In the genomic region with DNA sequence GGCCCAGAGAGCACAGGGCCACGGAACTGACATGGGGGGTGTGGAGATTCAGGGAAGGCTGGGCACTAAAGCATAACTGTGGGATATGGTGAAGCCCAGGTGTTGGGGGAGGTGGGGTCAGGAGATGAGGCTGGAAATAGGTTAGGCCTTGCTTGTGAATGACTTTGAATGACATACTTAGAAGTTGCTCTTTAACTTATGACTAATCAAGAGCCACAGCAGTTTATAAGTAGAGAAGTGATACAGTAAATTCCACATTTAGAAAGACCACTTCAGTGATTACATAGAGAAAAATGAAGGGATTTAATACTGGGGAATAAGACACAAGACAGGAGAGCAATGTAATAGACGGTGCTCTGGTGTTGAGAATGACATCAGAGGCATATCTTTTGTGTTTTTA, we compare ENCODE assay signal across 24 cellular contexts.
DNase-seq lines count a peak whose midpoint lies in the region; ATAC-seq, FAIRE-seq and TF ChIP-seq lines count a peak whose summit lies in the region.
"Had no signal": no experiment of that assay in that cellular context is flagged by ENCODE, and none has a peak within 500 bp of the region (broad histone marks: within the 10 kb centered on the region; RNA-seq: fewer than 3 reads in every experiment).

No MANE protein-coding gene starts in this region.

- H3K36me3 ChIP-seq in IMR-90 (ENCODE audit: control insufficient read depth, insufficient read depth, low read length) (no peaks in the 10 kb centered on the region), kidney (ENCODE audit: control insufficient read depth in 1 of 2, insufficient read depth in 2 of 2, low read length in 2 of 2) (no peaks in the 10 kb centered on the region)
- H3K36me3 ChIP-seq: Peyer's patch had no signal

- peak overlapping the region; percentile 39; the same call in 1 of the 2 replicates for H3K4ac ChIP-seq in IMR-90 (ENCODE audit: low read depth, low read length)

- no peak for FAIRE-seq in kidney (lab: Jason Lieb, UNC)
- FAIRE-seq: HTR-8/SVneo had no signal

- no peak for TF ChIP-seq RAD21 in IMR-90 (IDR thresholded peaks at IDR 0.05; ENCODE audit: low read length)

- H4K20me1 ChIP-seq in IMR-90 (ENCODE audit: insufficient read depth, low read length), result no peaks in the 10 kb centered on the region

- POLR2A ChIA-PET in IMR-90 (lab: Charles Lee; ENCODE audit: unreplicated experiment), result no interaction called here

- H3K27ac ChIP-seq in IMR-90 (ENCODE audit: insufficient read depth, low read length) (no peak overlapping the region), kidney (ENCODE audit: low read depth in 2 of 2, low read length in 2 of 2) (peak overlapping the region; percentile 9 to 20)
- H3K27ac ChIP-seq: GM23248, KMS-11 had no signal

- ATAC-seq in IMR-90 (ENCODE audit: low read depth) (peak; percentile 44), GM18517 (IDR thresholded peaks at IDR 0.05; ENCODE audit: unreplicated experiment) (no peak), HG03039 (IDR thresholded peaks at IDR 0.05; ENCODE audit: unreplicated experiment) (no peak)
- ATAC-seq: activated CD4-positive, CD25-positive, alpha-beta regulatory T cell treated with anti-CD3 and anti-CD28 coated beads, Interleukin-2, amount 50 U/mL, for 24 hours; activated CD8-positive, alpha-beta T cell treated with anti-CD3 and anti-CD28 coated beads for 36 hours; T-cell had no signal

- H3K23ac ChIP-seq in IMR-90 (ENCODE audit: low read depth, low read length), result no peak overlapping the region

- H2BK20ac ChIP-seq in IMR-90 (ENCODE audit: low read depth, low read length), result no peak overlapping the region

- no peak overlapping the region; the same call in 1 of the 2 replicates for H2BK120ac ChIP-seq in IMR-90 (ENCODE audit: low read depth, low read length)

- H2BK15ac ChIP-seq in IMR-90 (ENCODE audit: low read depth, low read length), result no peak overlapping the region

- no peak overlapping the region for H3K14ac ChIP-seq in IMR-90 (replicated peaks; ENCODE audit: low read depth, low read length)

- no peak overlapping the region for H4K5ac ChIP-seq in IMR-90 (ENCODE audit: low read depth, low read length)

- no TSS peak for BruUV-seq in IMR-90 (replicated peaks; lab: Mats Ljungman, UMichigan)

- no peak overlapping the region for H2BK5ac ChIP-seq in IMR-90 (ENCODE audit: low read depth, low read length, poor library complexity, severe bottlenecking)

- H3K79me1 ChIP-seq in IMR-90 (ENCODE audit: low read depth in 1 of 2, low read length in 2 of 2), result no peaks in the 10 kb centered on the region

- dilution Hi-C loops in IMR-90 (cut with HindIII; ENCODE audit: low sequenced_read_pairs, unreplicated experiment), result no loop called here

- peaks cover 1% of the 10 kb centered on the region; the same call in 1 of the 2 replicates for H3K4me1 ChIP-seq in IMR-90 (ENCODE audit: control insufficient read depth, insufficient read depth, low read length)
- peaks cover 3 to 7% of the 10 kb centered on the region in 2 donors for H3K4me1 ChIP-seq in kidney (ENCODE audit: control insufficient read depth in 1 of 2, insufficient read depth in 1 of 2, low read depth in 1 of 2, low read length in 2 of 2)

- in situ Hi-C loops in IMR-90 (cut with MboI; ENCODE audit: low sequenced_read_pairs), result no loop called here

- CTCF ChIA-PET in IMR-90 (lab: Yijun Ruan, JAX), result no interaction called here

- no peak overlapping the region for H3K4me2 ChIP-seq in IMR-90 (ENCODE audit: low read depth, low read length)
- H3K4me2 ChIP-seq: KMS-11 had no signal

- WGBS in IMR-90 (ENCODE audit: extremely low coverage in 2 of 2, insufficient read length in 1 of 2), 2 experiments, result 57% methylated on average over 1 of the region's 2 CpGs; no CpG with 5 or more reads in 1 of the 2 experiments

- TF ChIP-seq CTCF in IMR-90 (conservative IDR thresholded peaks at IDR 0.05; ENCODE audit: low read depth, low read length), result no peak
- no peak for TF ChIP-seq CTCF in kidney (IDR thresholded peaks at IDR 0.05; ENCODE audit: borderline replicate concordance, extremely low read depth, insufficient read depth)

- H3K56ac ChIP-seq in IMR-90 (ENCODE audit: extremely low read depth, insufficient read depth, low read length), result no peak overlapping the region

- 0 out of 2 replicates have a peak, but pooled peaks cover 2% of the 10 kb centered on the region for H3K9me1 ChIP-seq in IMR-90 (ENCODE audit: insufficient read depth, low read length)

- H3K4me3 ChIP-seq in IMR-90 (ENCODE audit: insufficient read depth, low read depth, low read length) (no peak overlapping the region), kidney (ENCODE audit: low read length in 2 of 2) (no peak overlapping the region)
- H3K4me3 ChIP-seq: GM23248, Peyer's patch had no signal

- no peak overlapping the region for H3K18ac ChIP-seq in IMR-90 (ENCODE audit: low read depth, low read length)

- no peaks in the 10 kb centered on the region for H3K9me3 ChIP-seq in IMR-90 (ENCODE audit: control insufficient read depth, insufficient read depth, low read length)
- no peaks in the 10 kb centered on the region for H3K9me3 ChIP-seq in kidney (ENCODE audit: control insufficient read depth in 1 of 2, low read length in 2 of 2)
- H3K9me3 ChIP-seq: Peyer's patch had no signal

- 0 out of 2 replicates have a peak overlapping the region, but pooled peaks have one; percentile 2 for H2AK5ac ChIP-seq in IMR-90 (ENCODE audit: low read depth, low read length)

- H4K8ac ChIP-seq in IMR-90 (ENCODE audit: low read depth in 2 of 2, low read length in 2 of 2), result no peak overlapping the region

- intact Hi-C loops in IMR-90 (cut with micrococcal nuclease), result no loop called here
- intact Hi-C loops in kidney (cut with DNase I), result no loop called here

- no peak overlapping the region for H2AK9ac ChIP-seq in IMR-90 (replicated peaks; ENCODE audit: low read depth, low read length, poor library complexity)

- no peaks in the 10 kb centered on the region for H3K27me3 ChIP-seq in IMR-90 (ENCODE audit: control insufficient read depth, insufficient read depth, low read length)
- H3K27me3 ChIP-seq: Peyer's patch had no signal

- DNase-seq in IMR-90 (peak; percentile 55), kidney (no peak), myocyte (ENCODE audit: low read depth) (peak; percentile 18), T-helper 2 cell (no peak), erythroblast (lab: John Stamatoyannopoulos, UW) (no peak)
- DNase-seq: activated CD8-positive, alpha-beta T cell treated with anti-CD3 and anti-CD28 coated beads for 36 hours; activated gamma-delta T cell; CD4-positive, alpha-beta T cell; DMS153; GDM1; GM23248; NCI-H1436 treated with DMSO at 0.1 percent for 48 hours; NCI-H2171; NCI-H524; retina; stimulated activated CD4-positive, alpha-beta T cell treated with anti-CD3 and anti-CD28 coated beads, Interleukin-4, amount 100 ng/mL, for 24 hours; stimulated activated naive B cell treated with anti-CD40 and anti-IgM and Interleukin-4, amounts not matched to agents 10 μg/mL and 1 μg/mL and 100 μg/mL, for 72 hours; T-cell had no signal

- H4K91ac ChIP-seq in IMR-90 (ENCODE audit: insufficient read depth, low read depth, low read length), result no peak overlapping the region

- no peak for TF ChIP-seq POLR2A in IMR-90 (IDR thresholded peaks at IDR 0.05; ENCODE audit: low read depth, low read length)
- TF ChIP-seq POLR2A in erythroblast (IDR thresholded peaks at IDR 0.05; ENCODE audit: low read length), result no peak

- H3K9ac ChIP-seq in IMR-90 (ENCODE audit: low read depth, low read length), result no peak overlapping the region
- H3K9ac ChIP-seq in kidney (ENCODE audit: low read length in 2 of 2), result no peak overlapping the region
- H3K9ac ChIP-seq: GM23248, KMS-11 had no signal

- no peak overlapping the region for H2AFZ ChIP-seq in IMR-90 (replicated peaks; ENCODE audit: low read length, poor library complexity)
- H2AFZ ChIP-seq: GM23248 had no signal

TF ChIP-seq in IMR-90, 13 proteins besides CTCF, POLR2A, EP300 and RAD21:
- TF ChIP-seq MAFK (IDR thresholded peaks at IDR 0.05; ENCODE audit: low read depth, low read length) (no peak), CEBPB (IDR thresholded peaks at IDR 0.05; ENCODE audit: low read depth, low read length) (no peak), NFE2L2 (IDR thresholded peaks at IDR 0.05; ENCODE audit: low read depth, low read length) (no peak), MXI1 (IDR thresholded peaks at IDR 0.05; ENCODE audit: borderline replicate concordance, low read depth, low read length) (no peak), FOS (IDR thresholded peaks at IDR 0.05; ENCODE audit: low read depth, low read length) (no peak), BHLHE40 (IDR thresholded peaks at IDR 0.05; ENCODE audit: low read depth, low read length) (no peak), CHD1 (IDR thresholded peaks at IDR 0.05; ENCODE audit: low read depth, low read length) (no peak), RCOR1 (IDR thresholded peaks at IDR 0.05; ENCODE audit: insufficient replicate concordance, low read length) (no peak), SMC3 (IDR thresholded peaks at IDR 0.05; ENCODE audit: low read depth, low read length) (no peak), MAZ (IDR thresholded peaks at IDR 0.05; ENCODE audit: borderline replicate concordance, low read depth, low read length) (no peak)
- TF ChIP-seq, protein P1, sequence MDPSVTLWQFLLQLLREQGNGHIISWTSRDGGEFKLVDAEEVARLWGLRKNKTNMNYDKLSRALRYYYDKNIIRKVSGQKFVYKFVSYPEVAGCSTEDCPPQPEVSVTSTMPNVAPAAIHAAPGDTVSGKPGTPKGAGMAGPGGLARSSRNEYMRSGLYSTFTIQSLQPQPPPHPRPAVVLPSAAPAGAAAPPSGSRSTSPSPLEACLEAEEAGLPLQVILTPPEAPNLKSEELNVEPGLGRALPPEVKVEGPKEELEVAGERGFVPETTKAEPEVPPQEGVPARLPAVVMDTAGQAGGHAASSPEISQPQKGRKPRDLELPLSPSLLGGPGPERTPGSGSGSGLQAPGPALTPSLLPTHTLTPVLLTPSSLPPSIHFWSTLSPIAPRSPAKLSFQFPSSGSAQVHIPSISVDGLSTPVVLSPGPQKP (IDR thresholded peaks at IDR 0.05; ENCODE audit: borderline replicate concordance, low read depth, low read length), result no peak
- TF ChIP-seq, protein P2, sequence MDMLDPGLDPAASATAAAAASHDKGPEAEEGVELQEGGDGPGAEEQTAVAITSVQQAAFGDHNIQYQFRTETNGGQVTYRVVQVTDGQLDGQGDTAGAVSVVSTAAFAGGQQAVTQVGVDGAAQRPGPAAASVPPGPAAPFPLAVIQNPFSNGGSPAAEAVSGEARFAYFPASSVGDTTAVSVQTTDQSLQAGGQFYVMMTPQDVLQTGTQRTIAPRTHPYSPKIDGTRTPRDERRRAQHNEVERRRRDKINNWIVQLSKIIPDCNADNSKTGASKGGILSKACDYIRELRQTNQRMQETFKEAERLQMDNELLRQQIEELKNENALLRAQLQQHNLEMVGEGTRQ (IDR thresholded peaks at IDR 0.05; ENCODE audit: low read depth, low read length), result no peak
TF ChIP-seq in IMR-90: peak in this region for 0.

Comparison
In these comparisons a context has a peak if more than half of its experiments do, and no peak if none do; other contexts are left out.
1. DNase-seq: peak in IMR-90 (single experiment) and myocyte (single experiment); none in kidney (single experiment), T-helper 2 cell (0 of 5) and erythroblast (0 of 2).